Comparison of ENCODE assay signal across 17 cellular contexts in genomic region chrX:134158821-134159512, GRCh38.
DNase-seq lines count a peak whose midpoint lies in the region; ATAC-seq and TF ChIP-seq lines count a peak whose summit lies in the region.
"Had no signal": no experiment of that assay in that cellular context is flagged by ENCODE, and none has a peak within 500 bp of the region (broad histone marks: within the 10 kb centered on the region; RNA-seq: fewer than 3 reads in every experiment).

No MANE protein-coding gene starts in this region.

- peak; percentile 85 for ATAC-seq in activated CD8-positive, alpha-beta T cell treated with anti-CD3 and anti-CD28 coated beads for 36 hours
- no peak for ATAC-seq in activated CD8-positive, alpha-beta T cell treated with anti-CD3 and anti-CD28 coated beads, Interleukin-2, amount 10 ng/mL, durations not matched to agents 7 days and 5 days
- ATAC-seq in GM21381 (IDR thresholded peaks at IDR 0.05; ENCODE audit: unreplicated experiment) = peak; percentile 42
- ATAC-seq: A549, left ventricle myocardium superior had no signal

- H3K27me3 Mint-ChIP-seq in activated CD8-positive, alpha-beta T cell treated with anti-CD3 and anti-CD28 coated beads for 36 hours = no peaks in the 10 kb centered on the region
- no peaks in the 10 kb centered on the region for H3K27me3 Mint-ChIP-seq in activated CD8-positive, alpha-beta T cell treated with anti-CD3 and anti-CD28 coated beads, Interleukin-2, amount 10 ng/mL, durations not matched to agents 7 days and 5 days (ENCODE audit: low read depth)
- H3K27me3 Mint-ChIP-seq in progenitor cell of endocrine pancreas = no peaks in the 10 kb centered on the region

- no peak for TF ChIP-seq POLR2A in erythroblast (IDR thresholded peaks at IDR 0.05; ENCODE audit: low read length)

- intact Hi-C loops in activated CD8-positive, alpha-beta T cell treated with anti-CD3 and anti-CD28 coated beads for 36 hours (cut with micrococcal nuclease) = no loop called here

- H3K9me3 Mint-ChIP-seq in activated CD8-positive, alpha-beta T cell treated with anti-CD3 and anti-CD28 coated beads for 36 hours = no peaks in the 10 kb centered on the region
- no peaks in the 10 kb centered on the region for H3K9me3 Mint-ChIP-seq in activated CD8-positive, alpha-beta T cell treated with anti-CD3 and anti-CD28 coated beads, Interleukin-2, amount 10 ng/mL, durations not matched to agents 7 days and 5 days (ENCODE audit: insufficient read depth)
- H3K9me3 Mint-ChIP-seq in progenitor cell of endocrine pancreas (ENCODE audit: low read depth) = peaks cover 9% of the 10 kb centered on the region

- POLR2A ChIA-PET in activated CD8-positive, alpha-beta T cell treated with anti-CD3 and anti-CD28 coated beads for 36 hours (lab: Charles Lee) = interaction anchor here (0.6 to 1.1 kb wide), 2 partner anchors 8 to 562 kb away, joined by 3 read pairs; no protein-coding TSS in a partner anchor
- POLR2A ChIA-PET in activated CD8-positive, alpha-beta T cell treated with anti-CD3 and anti-CD28 coated beads, Interleukin-2, amount 10 ng/mL, durations not matched to agents 7 days and 5 days (lab: Charles Lee) = no interaction called here

- H3K4me1 Mint-ChIP-seq in activated CD8-positive, alpha-beta T cell treated with anti-CD3 and anti-CD28 coated beads for 36 hours (ENCODE audit: low read depth) = peaks cover 10% of the 10 kb centered on the region
- H3K4me1 Mint-ChIP-seq in activated CD8-positive, alpha-beta T cell treated with anti-CD3 and anti-CD28 coated beads, Interleukin-2, amount 10 ng/mL, durations not matched to agents 7 days and 5 days (ENCODE audit: low read depth) = peaks cover 7% of the 10 kb centered on the region
- no peaks in the 10 kb centered on the region for H3K4me1 Mint-ChIP-seq in progenitor cell of endocrine pancreas (ENCODE audit: low read depth)

- H3K4me3 Mint-ChIP-seq in activated CD8-positive, alpha-beta T cell treated with anti-CD3 and anti-CD28 coated beads for 36 hours = no peak overlapping the region
- H3K4me3 Mint-ChIP-seq in activated CD8-positive, alpha-beta T cell treated with anti-CD3 and anti-CD28 coated beads, Interleukin-2, amount 10 ng/mL, durations not matched to agents 7 days and 5 days = no peak overlapping the region
- H3K4me3 Mint-ChIP-seq in progenitor cell of endocrine pancreas (ENCODE audit: low read depth) = no peak overlapping the region

- DNase-seq in activated CD8-positive, alpha-beta T cell treated with anti-CD3 and anti-CD28 coated beads for 36 hours = peak; percentile 49
- no peak for DNase-seq in activated CD8-positive, alpha-beta T cell treated with anti-CD3 and anti-CD28 coated beads, Interleukin-2, amount 10 ng/mL, durations not matched to agents 7 days and 5 days
- peak; percentile 55 to 64 for DNase-seq in activated T-cell treated with anti-CD3 and anti-CD28 coated beads, Interleukin-2, amount 50 U/mL, for 48 hours
- DNase-seq in progenitor cell of endocrine pancreas (ENCODE audit: low spot score, unreplicated experiment) (no peak), HuH-7.5 (ENCODE audit: low spot score) (no peak), erythroblast (lab: John Stamatoyannopoulos, UW) (no peak)
- no peak for DNase-seq in NK-92 treated with Interleukin-12 subunit alpha and Interleukin-12 subunit beta, amount 100 ng/mL, for 24 hours (lab: John Stamatoyannopoulos, UW)
- DNase-seq: aorta, DMS 273 treated with DMSO at 0.1 percent for 48 hours, foreskin fibroblast, left ventricle myocardium superior, NCI-H187 treated with DMSO at 0.1 percent for 48 hours, NCI-H446, uterus, WERI-Rb-1 had no signal

- TF ChIP-seq CTCF in activated CD8-positive, alpha-beta T cell treated with anti-CD3 and anti-CD28 coated beads for 36 hours (IDR thresholded peaks at IDR 0.05) = no peak
- no peak for TF ChIP-seq CTCF in progenitor cell of endocrine pancreas (IDR thresholded peaks at IDR 0.05; ENCODE audit: unreplicated experiment)

- CTCF ChIA-PET in activated CD8-positive, alpha-beta T cell treated with anti-CD3 and anti-CD28 coated beads for 36 hours (lab: Charles Lee) = no interaction called here
- CTCF ChIA-PET in activated CD8-positive, alpha-beta T cell treated with anti-CD3 and anti-CD28 coated beads, Interleukin-2, amount 10 ng/mL, durations not matched to agents 7 days and 5 days (lab: Charles Lee) = no interaction called here

- peak overlapping the region; percentile 31 for H3K27ac Mint-ChIP-seq in activated CD8-positive, alpha-beta T cell treated with anti-CD3 and anti-CD28 coated beads for 36 hours
- H3K27ac Mint-ChIP-seq in activated CD8-positive, alpha-beta T cell treated with anti-CD3 and anti-CD28 coated beads, Interleukin-2, amount 10 ng/mL, durations not matched to agents 7 days and 5 days = no peak overlapping the region
- peak overlapping the region; percentile 11 for H3K27ac Mint-ChIP-seq in progenitor cell of endocrine pancreas

- H3K36me3 Mint-ChIP-seq in activated CD8-positive, alpha-beta T cell treated with anti-CD3 and anti-CD28 coated beads for 36 hours (ENCODE audit: low read depth) = no peaks in the 10 kb centered on the region
- no peaks in the 10 kb centered on the region for H3K36me3 Mint-ChIP-seq in activated CD8-positive, alpha-beta T cell treated with anti-CD3 and anti-CD28 coated beads, Interleukin-2, amount 10 ng/mL, durations not matched to agents 7 days and 5 days (ENCODE audit: low read depth)
- no peaks in the 10 kb centered on the region for H3K36me3 Mint-ChIP-seq in progenitor cell of endocrine pancreas (ENCODE audit: insufficient read depth)

Comparison
In these comparisons a context has a peak if more than half of its experiments do, and no peak if none do; other contexts are left out.
1. DNase-seq: peak in activated CD8-positive, alpha-beta T cell treated with anti-CD3 and anti-CD28 coated beads for 36 hours (single experiment) and activated T-cell treated with anti-CD3 and anti-CD28 coated beads, Interleukin-2, amount 50 U/mL, for 48 hours (2 of 2); none in activated CD8-positive, alpha-beta T cell treated with anti-CD3 and anti-CD28 coated beads, Interleukin-2, amount 10 ng/mL, durations not matched to agents 7 days and 5 days (single experiment), progenitor cell of endocrine pancreas (single experiment), HuH-7.5 (single experiment), NK-92 treated with Interleukin-12 subunit alpha and Interleukin-12 subunit beta, amount 100 ng/mL, for 24 hours (single experiment) and erythroblast (0 of 2).